ENCODE assay signal across 7 cellular contexts in genomic region chr2:30511122-30512083, GRCh38.
DNase-seq lines count a peak whose midpoint lies in the region; ATAC-seq, FAIRE-seq and TF ChIP-seq lines count a peak whose summit lies in the region.

No MANE protein-coding gene starts in this region.

- intact Hi-C loops in CD8-positive, alpha-beta T cell (cut with DNase I, micrococcal nuclease) = no loop called here

- H3K27ac ChIP-seq in stomach smooth muscle (ENCODE audit: low read length) = peak overlapping the region; percentile 26
- H3K27ac ChIP-seq in CD8-positive, alpha-beta T cell (ENCODE audit: low read depth, low read length) = no peak overlapping the region
- H3K27ac ChIP-seq in caudate nucleus (ENCODE audit: low read depth, low read length) = no peak overlapping the region

- peaks cover 6% of the 10 kb centered on the region for H3K9me3 Mint-ChIP-seq in CD8-positive, alpha-beta T cell

- H3K4me3 ChIP-seq in stomach smooth muscle (ENCODE audit: low read length in 2 of 2) = peak overlapping the region in 1 of 2 donors; percentile 28
- no peak overlapping the region for H3K4me3 ChIP-seq in CD8-positive, alpha-beta T cell (ENCODE audit: low read depth, low read length)

- peaks cover 45% of the 10 kb centered on the region for H3K4me1 Mint-ChIP-seq in CD8-positive, alpha-beta T cell (ENCODE audit: low read depth)

- H3K27ac Mint-ChIP-seq in CD8-positive, alpha-beta T cell = no peak overlapping the region

- DNase-seq in HTR-8/SVneo (ENCODE audit: insufficient read length, low spot score) (peak; percentile 12), NCI-H748 treated with DMSO at 0.1 percent for 48 hours (lab: John Stamatoyannopoulos, UW) (peak; percentile 66), fibroblast of the conjunctiva (ENCODE audit: low read depth) (peak; percentile 22), caudate nucleus (lab: John Stamatoyannopoulos, UW) (no peak)
- no peak for DNase-seq in CD8-positive, alpha-beta T cell

- CTCF ChIA-PET in CD8-positive, alpha-beta T cell (lab: Charles Lee) = no interaction called here

- H3K27me3 ChIP-seq in stomach smooth muscle (ENCODE audit: control insufficient read depth in 1 of 2, insufficient read depth in 2 of 2, low read length in 2 of 2) = no peaks in the 10 kb centered on the region
- no peaks in the 10 kb centered on the region for H3K27me3 ChIP-seq in CD8-positive, alpha-beta T cell (ENCODE audit: insufficient read depth, low read length)

- no peak for TF ChIP-seq CTCF in CD8-positive, alpha-beta T cell (IDR thresholded peaks at IDR 0.05)

- H3K4me3 Mint-ChIP-seq in CD8-positive, alpha-beta T cell = no peak overlapping the region

- H3K9ac ChIP-seq in stomach smooth muscle (ENCODE audit: low read length in 2 of 2) = no peak overlapping the region

- no peak for ATAC-seq in GM21723 (IDR thresholded peaks at IDR 0.05; ENCODE audit: unreplicated experiment)
- ATAC-seq in CD8-positive, alpha-beta T cell = no peak

- H3K36me3 ChIP-seq in stomach smooth muscle (ENCODE audit: control insufficient read depth in 2 of 2, insufficient read depth in 2 of 2, low read length in 2 of 2) = no peaks in the 10 kb centered on the region
- H3K36me3 ChIP-seq in CD8-positive, alpha-beta T cell (ENCODE audit: insufficient read depth, low read length) = no peaks in the 10 kb centered on the region

- H3K36me3 Mint-ChIP-seq in CD8-positive, alpha-beta T cell = peaks cover 11% of the 10 kb centered on the region

- H3K4me1 ChIP-seq in stomach smooth muscle (ENCODE audit: control insufficient read depth, insufficient read depth, low read length) = peaks cover 17% of the 10 kb centered on the region
- H3K4me1 ChIP-seq in CD8-positive, alpha-beta T cell (ENCODE audit: insufficient read depth, low read length) = peaks cover 15% of the 10 kb centered on the region

- peak; percentile 42 for FAIRE-seq in HTR-8/SVneo (lab: Jason Lieb, UNC)

- POLR2A ChIA-PET in CD8-positive, alpha-beta T cell (lab: Charles Lee) = no interaction called here

- no peaks in the 10 kb centered on the region for H3K27me3 Mint-ChIP-seq in CD8-positive, alpha-beta T cell (ENCODE audit: low read depth)

- no peaks in the 10 kb centered on the region for H3K9me3 ChIP-seq in stomach smooth muscle (ENCODE audit: control insufficient read depth in 2 of 2, low read length in 2 of 2)
- no peaks in the 10 kb centered on the region for H3K9me3 ChIP-seq in CD8-positive, alpha-beta T cell (ENCODE audit: low read length)

Comparison
In these comparisons a context has a peak if more than half of its experiments do, and no peak if none do; other contexts are left out.
1. DNase-seq: peak in HTR-8/SVneo (single experiment), NCI-H748 treated with DMSO at 0.1 percent for 48 hours (single experiment) and fibroblast of the conjunctiva (single experiment); none in CD8-positive, alpha-beta T cell (0 of 7) and caudate nucleus (0 of 61).